Comparison of ENCODE assay signal across 2 cellular contexts in genomic region chr17:4233668-4234258, GRCh38.
TF ChIP-seq lines count a peak whose summit lies in the region.

No MANE protein-coding gene starts in this region.

TF ChIP-seq in SK-N-SH, 30 proteins besides CTCF, POLR2A, EP300 and RAD21 (continued from another document):
- TF ChIP-seq RXRA (IDR thresholded peaks at IDR 0.05; ENCODE audit: borderline replicate concordance, low read depth): no peak
- no peak for TF ChIP-seq EZH2phosphoT487 (IDR thresholded peaks at IDR 0.05; ENCODE audit: borderline replicate concordance, low read depth)
- no peak for TF ChIP-seq CHD2 (IDR thresholded peaks at IDR 0.05; ENCODE audit: low read length, partially characterized antibody)
- no peak for TF ChIP-seq PBX3 (IDR thresholded peaks at IDR 0.05)
TF ChIP-seq in SK-N-SH: peak in this region for 0.

TF ChIP-seq in SK-N-SH treated with all-trans-retinoic acid at 6 μM for 48 hours, 23 proteins besides CTCF, POLR2A, EP300 and RAD21 (continued from another document):
- no peak for TF ChIP-seq TSHZ2 (CRISPR knock-in tag; IDR thresholded peaks at IDR 0.05)
